ENCODE assay signal across 12 cellular contexts in genomic region chr1:229340496-229340895, GRCh38. TPM values are rescaled to one million over a fixed set of nuclear protein-coding genes. Genes with fewer than 3 reads are reported as not detected.
DNase-seq lines count a peak whose midpoint lies in the region; ATAC-seq and TF ChIP-seq lines count a peak whose summit lies in the region.
"Had no signal": no experiment of that assay in that cellular context is flagged by ENCODE, and none has a peak within 500 bp of the region (broad histone marks: within the 10 kb centered on the region; RNA-seq: fewer than 3 reads in every experiment).

No MANE protein-coding gene starts in this region.

- peak in 1 of 5 donors; percentile 3 for DNase-seq in CD4-positive, alpha-beta memory T cell
- no peak for DNase-seq in activated T-helper 1 cell treated with anti-CD3 and anti-CD28 coated beads, Interleukin-12 subunit alpha, Interleukin-12 subunit beta, Interleukin-2, Interleukin-4 antibody, amounts not matched to agents 30 ng/mL and 10 ng/mL and 1 ng/mL, durations not matched to agents 14 hours and 24 hours and 36 hours (ENCODE audit: low spot score)
- DNase-seq in memory B cell (ENCODE audit: low spot score in 2 of 2) (no peak), osteoblast (ENCODE audit: insufficient read length, low spot score, missing footprints) (no peak), aorta (no peak), EL (no peak)
- DNase-seq: foreskin fibroblast; NCI-H1417 treated with DMSO at 0.1 percent for 48 hours; stimulated activated CD4-positive, alpha-beta T cell treated with anti-CD3 and anti-CD28 coated beads, Interleukin-2, amount 100 ng/mL, for 24 hours had no signal

- H3K4me3 ChIP-seq in CD4-positive, alpha-beta memory T cell (ENCODE audit: low read length in 2 of 2) = no peak overlapping the region
- H3K4me3 ChIP-seq in HUES48 (ENCODE audit: low read depth, low read length) (peak overlapping the region; percentile 11; the same call in 1 of the 2 replicates), osteoblast (ENCODE audit: insufficient read depth, low read length) (no peak overlapping the region), aorta (ENCODE audit: low read length in 2 of 2) (no peak overlapping the region)

- peaks cover 0 to 2% (median 0%) of the 10 kb centered on the region in 8 donors for H3K9me3 Mint-ChIP-seq in CD4-positive, alpha-beta memory T cell
- peaks cover 8% of the 10 kb centered on the region for H3K9me3 Mint-ChIP-seq in activated T-helper 1 cell treated with anti-CD3 and anti-CD28 coated beads, Interleukin-12 subunit alpha, Interleukin-12 subunit beta, Interleukin-2, Interleukin-4 antibody, amounts not matched to agents 30 ng/mL and 10 ng/mL and 1 ng/mL, durations not matched to agents 14 hours and 24 hours and 36 hours
- H3K9me3 Mint-ChIP-seq in memory B cell = no peaks in the 10 kb centered on the region

- peaks cover 0 to 15% of the 10 kb centered on the region in 2 donors for H3K36me3 Mint-ChIP-seq in CD4-positive, alpha-beta memory T cell
- H3K36me3 Mint-ChIP-seq in activated T-helper 1 cell treated with anti-CD3 and anti-CD28 coated beads, Interleukin-12 subunit alpha, Interleukin-12 subunit beta, Interleukin-2, Interleukin-4 antibody, amounts not matched to agents 30 ng/mL and 10 ng/mL and 1 ng/mL, durations not matched to agents 14 hours and 24 hours and 36 hours (ENCODE audit: low read depth) = peaks cover 15% of the 10 kb centered on the region
- no peaks in the 10 kb centered on the region for H3K36me3 Mint-ChIP-seq in memory B cell

- H3K4me1 Mint-ChIP-seq in CD4-positive, alpha-beta memory T cell = peaks cover 30 to 66% (median 46%) of the 10 kb centered on the region in 4 donors
- H3K4me1 Mint-ChIP-seq in activated T-helper 1 cell treated with anti-CD3 and anti-CD28 coated beads, Interleukin-12 subunit alpha, Interleukin-12 subunit beta, Interleukin-2, Interleukin-4 antibody, amounts not matched to agents 30 ng/mL and 10 ng/mL and 1 ng/mL, durations not matched to agents 14 hours and 24 hours and 36 hours (ENCODE audit: low read depth) = peaks cover 57% of the 10 kb centered on the region
- H3K4me1 Mint-ChIP-seq in memory B cell = peaks cover 36% of the 10 kb centered on the region

- H3K27me3 Mint-ChIP-seq in CD4-positive, alpha-beta memory T cell = peaks cover 4% of the 10 kb centered on the region in 2 donors
- H3K27me3 Mint-ChIP-seq in activated T-helper 1 cell treated with anti-CD3 and anti-CD28 coated beads, Interleukin-12 subunit alpha, Interleukin-12 subunit beta, Interleukin-2, Interleukin-4 antibody, amounts not matched to agents 30 ng/mL and 10 ng/mL and 1 ng/mL, durations not matched to agents 14 hours and 24 hours and 36 hours (ENCODE audit: insufficient read depth) = peaks cover 12% of the 10 kb centered on the region
- peaks cover 2% of the 10 kb centered on the region for H3K27me3 Mint-ChIP-seq in memory B cell

- H3K9me3 ChIP-seq in CD4-positive, alpha-beta memory T cell (ENCODE audit: control insufficient read depth in 1 of 2, low read length in 2 of 2) = no peaks in the 10 kb centered on the region
- no peaks in the 10 kb centered on the region for H3K9me3 ChIP-seq in HUES48 (ENCODE audit: control insufficient read depth, insufficient read depth, low read length)
- no peaks in the 10 kb centered on the region for H3K9me3 ChIP-seq in osteoblast (ENCODE audit: low read depth, low read length)
- no peaks in the 10 kb centered on the region for H3K9me3 ChIP-seq in aorta (ENCODE audit: control insufficient read depth, low read length)
- H3K9me3 ChIP-seq: vagina had no signal

- H3K36me3 ChIP-seq in CD4-positive, alpha-beta memory T cell (ENCODE audit: insufficient read depth, low read length) = no peaks in the 10 kb centered on the region
- H3K36me3 ChIP-seq in HUES48 (ENCODE audit: control insufficient read depth, insufficient read depth, low read length) (no peaks in the 10 kb centered on the region), osteoblast (ENCODE audit: insufficient read depth, low read length) (no peaks in the 10 kb centered on the region), aorta (ENCODE audit: control insufficient read depth in 1 of 2, insufficient read depth in 2 of 2, low read length in 1 of 2) (no peaks in the 10 kb centered on the region)
- H3K36me3 ChIP-seq: vagina had no signal

- 95 to 96% methylated on average over 6 of the region's 6 CpGs for WGBS in aorta, 2 donors

- peak overlapping the region in 6 of 7 donors; percentile 48 to 92 (median 84) for H3K27ac Mint-ChIP-seq in CD4-positive, alpha-beta memory T cell
- no peak overlapping the region for H3K27ac Mint-ChIP-seq in activated T-helper 1 cell treated with anti-CD3 and anti-CD28 coated beads, Interleukin-12 subunit alpha, Interleukin-12 subunit beta, Interleukin-2, Interleukin-4 antibody, amounts not matched to agents 30 ng/mL and 10 ng/mL and 1 ng/mL, durations not matched to agents 14 hours and 24 hours and 36 hours
- H3K27ac Mint-ChIP-seq in memory B cell = no peak overlapping the region

- peak overlapping the region; percentile 69 to 95 (median 91) for H3K4me3 Mint-ChIP-seq in CD4-positive, alpha-beta memory T cell
- H3K4me3 Mint-ChIP-seq in activated T-helper 1 cell treated with anti-CD3 and anti-CD28 coated beads, Interleukin-12 subunit alpha, Interleukin-12 subunit beta, Interleukin-2, Interleukin-4 antibody, amounts not matched to agents 30 ng/mL and 10 ng/mL and 1 ng/mL, durations not matched to agents 14 hours and 24 hours and 36 hours = peak overlapping the region; percentile 89
- H3K4me3 Mint-ChIP-seq in memory B cell = peak overlapping the region; percentile 63

- ATAC-seq in memory B cell (ENCODE audit: low read depth) (no peak), aorta (ENCODE audit: low FRiP score) (no peak), GM18867 (IDR thresholded peaks at IDR 0.05; ENCODE audit: unreplicated experiment) (no peak)

- H3K4me2 ChIP-seq in osteoblast (ENCODE audit: insufficient read depth, low read length) = no peak overlapping the region

- CTCF ChIA-PET in CD4-positive, alpha-beta memory T cell (lab: Charles Lee; ENCODE audit: partially characterized antibody) = interaction anchor here (1.3 kb wide), 1 partner anchor 82 kb away, joined by 3 read pairs; no protein-coding TSS in a partner anchor

- no peak overlapping the region for H2AFZ ChIP-seq in osteoblast (ENCODE audit: low read length)

- H3K27ac ChIP-seq in CD4-positive, alpha-beta memory T cell (ENCODE audit: low read depth, low read length) = no peak overlapping the region
- H3K27ac ChIP-seq in HUES48 (ENCODE audit: low read depth, low read length) (no peak overlapping the region), osteoblast (ENCODE audit: low read depth, low read length) (no peak overlapping the region), aorta (ENCODE audit: low read depth in 1 of 2, low read length in 2 of 2) (no peak overlapping the region)

- no peaks in the 10 kb centered on the region for H4K20me1 ChIP-seq in osteoblast (ENCODE audit: insufficient read depth, low read length)

- no peak overlapping the region for H3K9ac ChIP-seq in HUES48 (ENCODE audit: low read depth, low read length)

- POLR2A ChIA-PET in CD4-positive, alpha-beta memory T cell (lab: Charles Lee; ENCODE audit: partially characterized antibody) = interaction anchor here (0.9 to 3.9 kb wide), 3 partner anchors 10 to 168 kb away, joined by 3 to 16 read pairs (median 5); partner anchors contain the start of genes NUP133 and RAB4A

- H3K4me1 ChIP-seq in CD4-positive, alpha-beta memory T cell (ENCODE audit: insufficient read depth, low read length) = peaks cover 55% of the 10 kb centered on the region
- H3K4me1 ChIP-seq in HUES48 (ENCODE audit: control insufficient read depth, insufficient read depth, low read length) (peaks cover 11% of the 10 kb centered on the region), osteoblast (ENCODE audit: insufficient read depth, low read length) (peaks cover 10% of the 10 kb centered on the region), aorta (ENCODE audit: control insufficient read depth in 1 of 2, insufficient read depth in 2 of 2, low read length in 2 of 2) (no peaks in the 10 kb centered on the region)

- intact Hi-C loops in CD4-positive, alpha-beta memory T cell (cut with micrococcal nuclease) = loop anchor here (5.0 kb wide), 1 partner anchor 603 kb away; the partner anchor contains the start of gene RHOU
- intact Hi-C loops in activated T-helper 1 cell treated with anti-CD3 and anti-CD28 coated beads, Interleukin-12 subunit alpha, Interleukin-12 subunit beta, Interleukin-2, Interleukin-4 antibody, amounts not matched to agents 30 ng/mL and 10 ng/mL and 1 ng/mL, durations not matched to agents 14 hours and 24 hours and 36 hours (cut with micrococcal nuclease) = loop anchor here (10.0 kb wide), 2 partner anchors 546 to 876 kb away; no protein-coding TSS in a partner anchor
- intact Hi-C loops in aorta (cut with DNase I) = no loop called here

- no peaks in the 10 kb centered on the region for H3K27me3 ChIP-seq in CD4-positive, alpha-beta memory T cell (ENCODE audit: insufficient read depth, low read length)
- H3K27me3 ChIP-seq in HUES48 (ENCODE audit: control insufficient read depth, insufficient read depth, low read length) (peaks cover 18% of the 10 kb centered on the region), osteoblast (ENCODE audit: insufficient read depth, low read length) (no peaks in the 10 kb centered on the region), aorta (ENCODE audit: control insufficient read depth in 1 of 2, insufficient read depth in 2 of 2, low read length in 1 of 2) (no peaks in the 10 kb centered on the region)
- H3K27me3 ChIP-seq: vagina had no signal

- peaks cover 26% of the 10 kb centered on the region for H3K79me2 ChIP-seq in osteoblast (ENCODE audit: insufficient read depth, low read length)

- no peak for TF ChIP-seq CTCF in osteoblast (IDR thresholded peaks at IDR 0.05; ENCODE audit: extremely low read depth, low read depth, low read length)

RNA-seq across cellular contexts. Expression of gene CCSAP, which starts 2.4 kb away (rescaled TPM):
- 10 to 100 TPM; 17.5 to 18.3 TPM for total RNA-seq in CD4-positive, alpha-beta memory T cell
- polyA plus RNA-seq in CD4-positive, alpha-beta memory T cell = 1 to 10 TPM; 3.9 to 4.1 TPM
- total RNA-seq in activated T-helper 1 cell treated with anti-CD3 and anti-CD28 coated beads, Interleukin-12 subunit alpha, Interleukin-12 subunit beta, Interleukin-2, Interleukin-4 antibody, amounts not matched to agents 30 ng/mL and 10 ng/mL and 1 ng/mL, durations not matched to agents 14 hours and 24 hours and 36 hours = 11.6 and 11.9 TPM in 2 replicates
- total RNA-seq in osteoblast (9.1 and 9.4 TPM in 2 replicates), aorta (1 to 10 TPM; 3.5 to 6.6 TPM)
- polyA plus RNA-seq in aorta = 1 to 10 TPM; 2.1 to 2.3 TPM

Comparison
In these comparisons a context has a peak if more than half of its experiments do, and no peak if none do; other contexts are left out.
1. H3K27ac Mint-ChIP-seq: peak in CD4-positive, alpha-beta memory T cell (6 of 7); none in activated T-helper 1 cell treated with anti-CD3 and anti-CD28 coated beads, Interleukin-12 subunit alpha, Interleukin-12 subunit beta, Interleukin-2, Interleukin-4 antibody, amounts not matched to agents 30 ng/mL and 10 ng/mL and 1 ng/mL, durations not matched to agents 14 hours and 24 hours and 36 hours (single experiment) and memory B cell (single experiment).
2. intact Hi-C loops: an anchor here in CD4-positive, alpha-beta memory T cell (5.0 kb wide) and activated T-helper 1 cell treated with anti-CD3 and anti-CD28 coated beads, Interleukin-12 subunit alpha, Interleukin-12 subunit beta, Interleukin-2, Interleukin-4 antibody, amounts not matched to agents 30 ng/mL and 10 ng/mL and 1 ng/mL, durations not matched to agents 14 hours and 24 hours and 36 hours (10.0 kb wide); none called in aorta.
3. Peak in every context shown above with its lines, with median percentiles within 50 percentile points of each other: H3K4me3 Mint-ChIP-seq.